Comparison of ENCODE assay signal across 15 cellular contexts in genomic region chr2:727071-727470, GRCh38. TPM values are rescaled to one million over a fixed set of nuclear protein-coding genes. Genes with fewer than 3 reads are reported as not detected.
DNase-seq lines count a peak whose midpoint lies in the region; ATAC-seq and TF ChIP-seq lines count a peak whose summit lies in the region.
"Had no signal": no experiment of that assay in that cellular context is flagged by ENCODE, and none has a peak within 500 bp of the region (broad histone marks: within the 10 kb centered on the region; RNA-seq: fewer than 3 reads in every experiment).

No MANE protein-coding gene starts in this region.

- 92% methylated on average over 5 to 6 of the region's 6 CpGs for WGBS in endodermal cell (ENCODE audit: insufficient coverage in 1 of 2, insufficient read length in 1 of 2), 2 experiments

- H3K27me3 ChIP-seq in endodermal cell (ENCODE audit: control insufficient read depth, insufficient read depth, low read length, poor library complexity, severe bottlenecking), result no peaks in the 10 kb centered on the region

- DNase-seq in GM12865 (ENCODE audit: low read depth) (peak; percentile 61), type B pancreatic cell (ENCODE audit: extremely low spot score, unreplicated experiment) (no peak), Calu3 (no peak), endodermal cell (no peak)
- no peak for DNase-seq in activated CD4-positive, CD25-positive, alpha-beta regulatory T cell (lab: John Stamatoyannopoulos, UW)
- DNase-seq: activated naive CD4-positive, alpha-beta T cell treated with anti-CD3 and anti-CD28 coated beads, Interleukin-2, amount 50 U/mL, for 16 hours; gastrocnemius medialis; HFFc6; NCI-H524; posterior cingulate gyrus; SK-N-SH had no signal

- no peak overlapping the region for H3K9ac ChIP-seq in endodermal cell (ENCODE audit: extremely low read depth, low read length, poor library complexity, severe bottlenecking)
- H3K9ac ChIP-seq: SK-N-SH had no signal

- H3K4me1 ChIP-seq in endodermal cell (ENCODE audit: control insufficient read depth, insufficient read depth, low read length), result no peaks in the 10 kb centered on the region
- H3K4me1 ChIP-seq: gastrocnemius medialis had no signal

- no peak overlapping the region for H3K4me3 Mint-ChIP-seq in type B pancreatic cell
- H3K4me3 Mint-ChIP-seq in Calu3 (ENCODE audit: low read depth, unreplicated experiment), result no peak overlapping the region
- H3K4me3 Mint-ChIP-seq in endodermal cell, result no peak overlapping the region
- H3K4me3 Mint-ChIP-seq: HFFc6 had no signal

- no peaks in the 10 kb centered on the region for H3K9me3 ChIP-seq in endodermal cell (ENCODE audit: control insufficient read depth, low read length)
- H3K9me3 ChIP-seq: gastrocnemius medialis, SK-N-SH had no signal

- peaks cover 15% of the 10 kb centered on the region for H3K4me1 Mint-ChIP-seq in type B pancreatic cell (ENCODE audit: unreplicated experiment)
- peaks cover 14% of the 10 kb centered on the region for H3K4me1 Mint-ChIP-seq in Calu3 (ENCODE audit: low read depth, unreplicated experiment)
- no peaks in the 10 kb centered on the region for H3K4me1 Mint-ChIP-seq in endodermal cell

- ATAC-seq in GM19324 (IDR thresholded peaks at IDR 0.05; ENCODE audit: low FRiP score, unreplicated experiment), result peak; percentile 88
- peak; percentile 70 for ATAC-seq in HG02623 (IDR thresholded peaks at IDR 0.05; ENCODE audit: unreplicated experiment)
- ATAC-seq in HG03354 (IDR thresholded peaks at IDR 0.05; ENCODE audit: poor library complexity, severe bottlenecking, unreplicated experiment), result peak; percentile 87
- ATAC-seq: gastrocnemius medialis had no signal

- no TSS peak for BruUV-seq in Calu3 (replicated peaks; lab: Mats Ljungman, UMichigan)

- H3K36me3 Mint-ChIP-seq in type B pancreatic cell (no peaks in the 10 kb centered on the region), Calu3 (ENCODE audit: insufficient read depth, unreplicated experiment) (no peaks in the 10 kb centered on the region), endodermal cell (ENCODE audit: low read depth) (no peaks in the 10 kb centered on the region)

- H3K36me3 ChIP-seq in endodermal cell (ENCODE audit: control insufficient read depth, insufficient read depth, low read length), result no peaks in the 10 kb centered on the region
- H3K36me3 ChIP-seq: gastrocnemius medialis had no signal

- intact Hi-C loops in Calu3 (cut with micrococcal nuclease; ENCODE audit: unreplicated experiment), result no loop called here

- H3K27me3 Mint-ChIP-seq in type B pancreatic cell, result peaks cover 13% of the 10 kb centered on the region
- H3K27me3 Mint-ChIP-seq in Calu3 (ENCODE audit: unreplicated experiment), result no peaks in the 10 kb centered on the region
- peaks cover 2% of the 10 kb centered on the region for H3K27me3 Mint-ChIP-seq in endodermal cell (ENCODE audit: insufficient read depth)

- H3K9me3 Mint-ChIP-seq in type B pancreatic cell (no peaks in the 10 kb centered on the region), Calu3 (ENCODE audit: low read depth, unreplicated experiment) (peaks cover 3% of the 10 kb centered on the region), endodermal cell (peaks cover 1% of the 10 kb centered on the region)
- H3K9me3 Mint-ChIP-seq: HFFc6 had no signal

- no peak overlapping the region for H3K27ac Mint-ChIP-seq in type B pancreatic cell
- H3K27ac Mint-ChIP-seq in Calu3 (ENCODE audit: unreplicated experiment), result no peak overlapping the region
- no peak overlapping the region for H3K27ac Mint-ChIP-seq in endodermal cell
- H3K27ac Mint-ChIP-seq: HFFc6 had no signal

- CTCF ChIA-PET in Calu3 (lab: Charles Lee), result no interaction called here

- H3K27ac ChIP-seq in endodermal cell (ENCODE audit: low read depth, low read length), result no peak overlapping the region
- H3K27ac ChIP-seq: gastrocnemius medialis had no signal

- TF ChIP-seq CTCF in GM12865 (IDR thresholded peaks at IDR 0.05; ENCODE audit: insufficient read depth, low read depth, low read length, missing control alignments) (no peak), type B pancreatic cell (conservative IDR thresholded peaks at IDR 0.05) (no peak), Calu3 (IDR thresholded peaks at IDR 0.05; ENCODE audit: unreplicated experiment) (no peak), endodermal cell (conservative IDR thresholded peaks at IDR 0.05) (no peak)

- no peak overlapping the region for H3K4me3 ChIP-seq in GM12865 (ENCODE audit: low read depth, low read length)
- no peak overlapping the region for H3K4me3 ChIP-seq in endodermal cell (ENCODE audit: low read length)
- H3K4me3 ChIP-seq: gastrocnemius medialis, lung had no signal

RNA-seq across cellular contexts. Expression of gene TMEM18, which starts 49.9 kb away (rescaled TPM):
- total RNA-seq in type B pancreatic cell (ENCODE audit: low replicate concordance), result 22.8 and 27.4 TPM in 2 replicates
- 18.9 and 19.0 TPM in 2 replicates for total RNA-seq in Calu3 (2022)
- total RNA-seq in endodermal cell, result 10 to 100 TPM; 19.9 to 20.1 TPM
- 28.9 TPM for polyA plus RNA-seq in endodermal cell (2013, experiment 1 of 2)
- 25.7 TPM for polyA plus RNA-seq in endodermal cell (2013, experiment 2 of 2)
